In genomic region chr13:113350938-113351335, GRCh38 we compare ENCODE assay signal across 24 cellular contexts. TPM values are rescaled to one million over a fixed set of nuclear protein-coding genes. Genes with fewer than 3 reads are reported as not detected.
A peak's percentile ranks its signal among the peaks of the same experiment; 100 is the strongest.
DNase-seq lines count a peak whose midpoint lies in the region; ATAC-seq, FAIRE-seq and TF ChIP-seq lines count a peak whose summit lies in the region.
"Had no signal": no experiment of that assay in that cellular context is flagged by ENCODE, and none has a peak within 500 bp of the region (broad histone marks: within the 10 kb centered on the region; RNA-seq: fewer than 3 reads in every experiment).

No MANE protein-coding gene starts in this region.

- TF ChIP-seq EP300 in HepG2 (IDR thresholded peaks at IDR 0.05; ENCODE audit: low read depth in 2 of 2, low read length in 2 of 2) (no peak), HepG2 (CRISPR knock-in tag; IDR thresholded peaks at IDR 0.05; ENCODE audit: borderline replicate concordance) (no peak)

- POLR2A ChIA-PET in HepG2 (lab: Yijun Ruan, JAX): interaction anchor here (0.9 to 1.6 kb wide), 2 partner anchors 11 to 45 kb away, joined by 3 read pairs; no protein-coding TSS in a partner anchor

- H3K79me2 ChIP-seq in HepG2 (ENCODE audit: insufficient read depth, low read length): no peaks in the 10 kb centered on the region

- H4K20me1 ChIP-seq in HepG2 (ENCODE audit: insufficient read depth, low read length): 0 out of 2 replicates have a peak, but pooled peaks cover 2% of the 10 kb centered on the region
- H4K20me1 ChIP-seq: BLaER1 had no signal

- H3K9me3 ChIP-seq in HepG2 (ENCODE audit: low read length): no peaks in the 10 kb centered on the region
- no peaks in the 10 kb centered on the region for H3K9me3 ChIP-seq in right lobe of liver
- no peaks in the 10 kb centered on the region for H3K9me3 ChIP-seq in lower lobe of right lung
- H3K9me3 ChIP-seq in aorta (ENCODE audit: control insufficient read depth, low read length): no peaks in the 10 kb centered on the region
- H3K9me3 ChIP-seq: HAP-1 had no signal

- H3K27me3 ChIP-seq in HepG2 (ENCODE audit: control insufficient read depth in 1 of 2, insufficient read depth in 2 of 2, low read length in 2 of 2) (no peaks in the 10 kb centered on the region), right lobe of liver (no peaks in the 10 kb centered on the region), lower lobe of right lung (ENCODE audit: low read depth) (no peaks in the 10 kb centered on the region), aorta (ENCODE audit: control insufficient read depth in 1 of 2, insufficient read depth in 2 of 2, low read length in 1 of 2) (no peaks in the 10 kb centered on the region)
- H3K27me3 ChIP-seq: BLaER1 had no signal

- no peak for TF ChIP-seq RAD21 in HepG2 (CRISPR knock-in tag; IDR thresholded peaks at IDR 0.05)

- H3K4me1 ChIP-seq in HepG2 (ENCODE audit: insufficient read depth, low read length) (no peaks in the 10 kb centered on the region), right lobe of liver (no peaks in the 10 kb centered on the region), lower lobe of right lung (no peaks in the 10 kb centered on the region), aorta (ENCODE audit: control insufficient read depth in 1 of 2, insufficient read depth in 2 of 2, low read length in 2 of 2) (no peaks in the 10 kb centered on the region)
- H3K4me1 ChIP-seq: BLaER1, HAP-1 had no signal

- H3K4me3 ChIP-seq in HepG2 (replicated peaks in 1 of 3; ENCODE audit: insufficient read depth in 1 of 3, low read depth in 2 of 3, low read length in 3 of 3) (no peak overlapping the region), right lobe of liver (no peak overlapping the region), lower lobe of right lung (no peak overlapping the region), aorta (ENCODE audit: low read length in 2 of 2) (no peak overlapping the region)
- H3K4me3 ChIP-seq: BLaER1, GM23338, HAP-1 had no signal

- H3K27ac ChIP-seq in HepG2 (ENCODE audit: extremely low read length, insufficient read depth, low read length) (no peak overlapping the region), right lobe of liver (no peak overlapping the region), lower lobe of right lung (no peak overlapping the region), aorta (ENCODE audit: low read depth in 1 of 2, low read length in 2 of 2) (no peak overlapping the region)
- H3K27ac ChIP-seq: 22Rv1, BLaER1 had no signal

- 89% methylated on average over 10 of the region's 20 CpGs for WGBS in HepG2 (ENCODE audit: low lambda C conversion rate)
- WGBS in right lobe of liver (ENCODE audit: insufficient coverage, low coverage, low lambda C conversion rate, missing lambda C conversion rate): no CpG with 5 or more reads among the region's 20 CpGs
- WGBS in aorta, 2 donors: 91 to 93% methylated on average over 20 of the region's 20 CpGs

- H2AFZ ChIP-seq in HepG2 (ENCODE audit: low read length): no peak overlapping the region
- H2AFZ ChIP-seq: GM23338 had no signal

- in situ Hi-C loops in HepG2 (cut with HindIII; ENCODE audit: extremely low pct_ligation_motif_present, low pct_unique_long_range_greater_than_20kb): no loop called here

- peak; percentile 12; the same call in 2 of the 3 replicates for ATAC-seq in HepG2
- no peak for ATAC-seq in right lobe of liver
- ATAC-seq in lower lobe of right lung: peak in 1 of 2 donors; percentile 9
- no peak for ATAC-seq in sciatic nerve
- no peak for ATAC-seq in aorta (ENCODE audit: low FRiP score)

- CTCF ChIA-PET in HepG2 (lab: Yijun Ruan, JAX; ENCODE audit: low intra/inter-chr PET ratio, low total read pairs): interaction anchor here (1.2 kb wide), 1 partner anchor 42 kb away, joined by 4 read pairs; no protein-coding TSS in a partner anchor

- no TSS peak for BruUV-seq in HepG2 (replicated peaks; lab: Mats Ljungman, UMichigan)

- FAIRE-seq in HepG2 (lab: Jason Lieb, UNC): no peak
- FAIRE-seq: A204.1, GM12891, GM18507, H54 had no signal

- DNase-seq in HepG2 (ENCODE audit: low spot score) (no peak), right lobe of liver (no peak), lower lobe of right lung (peak; percentile 39), sciatic nerve (ENCODE audit: low spot score) (peak; percentile 50), aorta (peak; percentile 37 to 53), NCI-H345 treated with DMSO at 0.1 percent for 48 hours (lab: John Stamatoyannopoulos, UW; ENCODE audit: unreplicated experiment) (no peak), NCI-H526 (lab: John Stamatoyannopoulos, UW) (no peak)
- DNase-seq in activated CD4-positive, alpha-beta T cell treated with anti-CD3 and anti-CD28 coated beads for 4 hours: no peak
- DNase-seq: Calu3; CD4-positive, alpha-beta memory T cell; COR-L47; DMS53; DMS79 treated with DMSO at 0.1 percent for 48 hours; GF-D8; HFFc6 had no signal

- no peak overlapping the region for H3K9ac ChIP-seq in HepG2 (ENCODE audit: insufficient read depth, low read depth, low read length)
- H3K9ac ChIP-seq: BLaER1 had no signal

- TF ChIP-seq POLR2A in HepG2 (IDR thresholded peaks at IDR 0.05; ENCODE audit: insufficient read depth in 1 of 2, low read depth in 2 of 2, low read length in 2 of 2) (no peak), right lobe of liver (IDR thresholded peaks at IDR 0.05) (no peak)

- H3K36me3 ChIP-seq in HepG2 (replicated peaks in 1 of 2; ENCODE audit: control insufficient read depth in 1 of 2, insufficient read depth in 2 of 2, low read length in 2 of 2) (peaks cover 21 to 54% of the 10 kb centered on the region in 2 experiments), right lobe of liver (peaks cover 0 to 54% (median 1%) of the 10 kb centered on the region in 4 donors), lower lobe of right lung (no peaks in the 10 kb centered on the region), aorta (ENCODE audit: control insufficient read depth in 1 of 2, insufficient read depth in 2 of 2, low read length in 1 of 2) (no peaks in the 10 kb centered on the region)

- TF ChIP-seq CTCF in HepG2 (CRISPR knock-in tag; IDR thresholded peaks at IDR 0.05): no peak
- no peak for TF ChIP-seq CTCF in right lobe of liver (IDR thresholded peaks at IDR 0.05)
- TF ChIP-seq CTCF in lower lobe of right lung (IDR thresholded peaks at IDR 0.05): no peak

- intact Hi-C loops in HepG2 (cut with micrococcal nuclease; ENCODE audit: unreplicated experiment): no loop called here
- intact Hi-C loops in right lobe of liver (cut with DNase I): no loop called here
- intact Hi-C loops in lower lobe of right lung (cut with DNase I): no loop called here
- intact Hi-C loops in sciatic nerve (cut with DNase I): no loop called here
- intact Hi-C loops in aorta (cut with DNase I): no loop called here

- H3K4me2 ChIP-seq in HepG2 (ENCODE audit: low read depth, low read length): no peak overlapping the region
- H3K4me2 ChIP-seq: BLaER1, GM23338 had no signal

RNA-seq across cellular contexts. Expression of gene GRTP1, which starts 13.0 kb away (rescaled TPM):
- total RNA-seq in HepG2 (2016; rRNA removed; fragmentation: Illumina TruSeq; extraction: Trizol): 30.3 and 30.8 TPM in 2 replicates
- 17.7 and 18.0 TPM in 2 replicates for total RNA-seq in HepG2 (2016; cell fraction: cytosol; rRNA removed; fragmentation: Illumina TruSeq; extraction: Trizol; ENCODE audit: low read depth)
- total RNA-seq in HepG2 (2016; cell fraction: insoluble cytoplasmic fraction; rRNA removed; fragmentation: Illumina TruSeq; extraction: Trizol): 26.5 and 33.7 TPM in 2 replicates
- 27.8 and 29.0 TPM in 2 replicates for total RNA-seq in HepG2 (2016; cell fraction: membrane; rRNA removed; fragmentation: Illumina TruSeq; extraction: Trizol)
- 23.1 and 27.9 TPM in 2 replicates for total RNA-seq in HepG2 (2016; cell fraction: nucleus; rRNA removed; fragmentation: Illumina TruSeq; extraction: Trizol)
- polyA plus RNA-seq in HepG2 (2011; rRNA removed): 40.5 and 40.6 TPM in 2 replicates
- 37.5 and 37.6 TPM in 2 replicates for polyA plus RNA-seq in HepG2 (2011; cell fraction: cytosol; rRNA removed)
- polyA plus RNA-seq in HepG2 (2011; cell fraction: nucleus; rRNA removed): 59.1 and 60.0 TPM in 2 replicates
- polyA plus RNA-seq in HepG2 (2012): 34.3 and 37.7 TPM in 2 replicates
- 20.4 and 24.5 TPM in 2 replicates for polyA plus RNA-seq in HepG2 (2016; cell fraction: cytosol; fragmentation: Illumina TruSeq; extraction: Trizol; ENCODE audit: low read depth)
- 35.9 and 37.1 TPM in 2 replicates for polyA plus RNA-seq in HepG2 (2016; cell fraction: insoluble cytoplasmic fraction; fragmentation: Illumina TruSeq; extraction: Trizol; ENCODE audit: low read depth)
- polyA plus RNA-seq in HepG2 (2016; cell fraction: membrane; fragmentation: Illumina TruSeq; extraction: Trizol; ENCODE audit: low read depth): 24.9 and 27.8 TPM in 2 replicates
- 54.4 and 56.0 TPM in 2 replicates for polyA plus RNA-seq in HepG2 (2016; cell fraction: nucleus; fragmentation: Illumina TruSeq; extraction: Trizol; ENCODE audit: insufficient read depth, low read depth)
- polyA minus RNA-seq in HepG2 (2011; rRNA and poly(A)+ RNA removed; ENCODE audit: low replicate concordance): 6.8 and 20.0 TPM in 2 replicates
- polyA minus RNA-seq in HepG2 (2011; cell fraction: cytosol; rRNA and poly(A)+ RNA removed): 21.8 and 23.7 TPM in 2 replicates
- polyA minus RNA-seq in HepG2 (2011; cell fraction: nucleus; rRNA and poly(A)+ RNA removed): 23.2 and 26.8 TPM in 2 replicates
- 10 to 100 TPM; 18.5 to 41.3 (median 30.8) TPM for total RNA-seq in right lobe of liver
- total RNA-seq in lower lobe of right lung: 4.2 TPM
- total RNA-seq in sciatic nerve: 6.3 TPM
- 1 to 10 TPM; 2.4 to 4.2 TPM for total RNA-seq in aorta
- 1 to 10 TPM; 3.2 to 9.3 TPM for polyA plus RNA-seq in aorta
- total RNA-seq: B cell had no signal

RNA-seq across cellular contexts. Expression of gene LAMP1, which starts 53.9 kb away (rescaled TPM):
- total RNA-seq in HepG2 (2016; rRNA removed; fragmentation: Illumina TruSeq; extraction: Trizol): 33.2 and 112 TPM in 2 replicates
- 10.9 and 12.4 TPM in 2 replicates for total RNA-seq in HepG2 (2016; cell fraction: cytosol; rRNA removed; fragmentation: Illumina TruSeq; extraction: Trizol; ENCODE audit: low read depth)
- total RNA-seq in HepG2 (2016; cell fraction: insoluble cytoplasmic fraction; rRNA removed; fragmentation: Illumina TruSeq; extraction: Trizol): 28.0 and 117 TPM in 2 replicates
- 16.4 and 16.7 TPM in 2 replicates for total RNA-seq in HepG2 (2016; cell fraction: membrane; rRNA removed; fragmentation: Illumina TruSeq; extraction: Trizol)
- total RNA-seq in HepG2 (2016; cell fraction: nucleus; rRNA removed; fragmentation: Illumina TruSeq; extraction: Trizol): 71.7 and 83.9 TPM in 2 replicates
- polyA plus RNA-seq in HepG2 (2011; rRNA removed): 103 TPM in 2 replicates
- 54.8 and 61.5 TPM in 2 replicates for polyA plus RNA-seq in HepG2 (2011; cell fraction: cytosol; rRNA removed)
- 64.5 and 68.1 TPM in 2 replicates for polyA plus RNA-seq in HepG2 (2011; cell fraction: nucleus; rRNA removed)
- 94.8 and 95.4 TPM in 2 replicates for polyA plus RNA-seq in HepG2 (2012)
- polyA plus RNA-seq in HepG2 (2016; cell fraction: cytosol; fragmentation: Illumina TruSeq; extraction: Trizol; ENCODE audit: low read depth): 8.2 and 8.9 TPM in 2 replicates
- polyA plus RNA-seq in HepG2 (2016; cell fraction: insoluble cytoplasmic fraction; fragmentation: Illumina TruSeq; extraction: Trizol; ENCODE audit: low read depth): 42.2 and 53.5 TPM in 2 replicates
- polyA plus RNA-seq in HepG2 (2016; cell fraction: membrane; fragmentation: Illumina TruSeq; extraction: Trizol; ENCODE audit: low read depth): 14.6 and 17.0 TPM in 2 replicates
- polyA plus RNA-seq in HepG2 (2016; cell fraction: nucleus; fragmentation: Illumina TruSeq; extraction: Trizol; ENCODE audit: insufficient read depth, low read depth): 165 and 182 TPM in 2 replicates
- 78.2 and 92.0 TPM in 2 replicates for polyA minus RNA-seq in HepG2 (2011; rRNA and poly(A)+ RNA removed; ENCODE audit: low replicate concordance)
- 54.9 and 61.7 TPM in 2 replicates for polyA minus RNA-seq in HepG2 (2011; cell fraction: cytosol; rRNA and poly(A)+ RNA removed)
- polyA minus RNA-seq in HepG2 (2011; cell fraction: nucleus; rRNA and poly(A)+ RNA removed): 25.2 and 25.9 TPM in 2 replicates
- 100 to 1,000 TPM; 154 to 233 (median 197) TPM for total RNA-seq in right lobe of liver
- total RNA-seq in lower lobe of right lung: 353 TPM
- total RNA-seq in sciatic nerve: 183 TPM
- total RNA-seq in aorta: 100 to 1,000 TPM; 185 to 210 TPM
- 100 to 1,000 TPM in 1 of 2 donors, 10 to 100 TPM in 1; 97.4 to 150 TPM for polyA plus RNA-seq in aorta

Comparison
In these comparisons a context has a peak if more than half of its experiments do, and no peak if none do; other contexts are left out.
1. DNase-seq: peak in lower lobe of right lung (single experiment), sciatic nerve (single experiment) and aorta (2 of 2); none in HepG2 (single experiment), right lobe of liver (0 of 3), activated CD4-positive, alpha-beta T cell treated with anti-CD3 and anti-CD28 coated beads for 4 hours (0 of 2), NCI-H345 treated with DMSO at 0.1 percent for 48 hours (single experiment) and NCI-H526 (0 of 2).